8 cellular contexts compared by ENCODE assay signal in the genomic region with DNA sequence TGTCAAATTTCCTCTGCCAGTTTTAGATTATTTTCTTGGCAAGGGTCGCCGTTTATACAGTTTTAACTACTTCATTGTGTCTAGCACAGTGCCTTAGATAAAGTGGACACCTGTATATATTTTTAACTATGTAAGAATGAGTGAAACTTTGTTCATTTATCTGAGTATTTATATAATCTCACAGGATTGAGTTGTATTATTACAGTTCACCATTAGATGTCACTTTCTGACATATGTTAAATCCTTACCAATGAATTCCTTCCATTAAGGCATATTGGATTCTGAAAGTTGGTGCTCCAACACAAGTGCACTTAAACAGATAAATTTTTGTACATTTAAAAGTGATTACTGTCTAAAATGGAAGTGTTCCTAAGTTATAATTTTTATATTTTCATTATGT. TPM values are rescaled to one million over a fixed set of nuclear protein-coding genes. Genes with fewer than 3 reads are reported as not detected.
DNase-seq lines count a peak whose midpoint lies in the region; ATAC-seq and TF ChIP-seq lines count a peak whose summit lies in the region.

No MANE protein-coding gene starts in this region.

- no peak overlapping the region for H3K4me3 Mint-ChIP-seq in activated CD8-positive, alpha-beta T cell treated with anti-CD3 and anti-CD28 coated beads for 36 hours
- H3K4me3 Mint-ChIP-seq in activated CD8-positive, alpha-beta T cell treated with anti-CD3 and anti-CD28 coated beads, Interleukin-2, amount 10 ng/mL, durations not matched to agents 7 days and 5 days: no peak overlapping the region

- WGBS in transverse colon (ENCODE audit: low coverage in 1 of 2), 2 donors: 35 to 43% methylated on average over 2 of the region's 2 CpGs

- H3K4me1 ChIP-seq in Panc1 (ENCODE audit: control insufficient read depth, insufficient read depth, low read length): no peaks in the 10 kb centered on the region
- peaks cover 0 to 7% (median 0%) of the 10 kb centered on the region in 4 donors for H3K4me1 ChIP-seq in transverse colon

- H3K27me3 Mint-ChIP-seq in activated CD8-positive, alpha-beta T cell treated with anti-CD3 and anti-CD28 coated beads for 36 hours: no peaks in the 10 kb centered on the region
- no peaks in the 10 kb centered on the region for H3K27me3 Mint-ChIP-seq in activated CD8-positive, alpha-beta T cell treated with anti-CD3 and anti-CD28 coated beads, Interleukin-2, amount 10 ng/mL, durations not matched to agents 7 days and 5 days (ENCODE audit: low read depth)

- DNase-seq in activated CD8-positive, alpha-beta T cell treated with anti-CD3 and anti-CD28 coated beads for 36 hours: no peak
- DNase-seq in activated CD8-positive, alpha-beta T cell treated with anti-CD3 and anti-CD28 coated beads, Interleukin-2, amount 10 ng/mL, durations not matched to agents 7 days and 5 days: no peak
- DNase-seq in Panc1 (ENCODE audit: low read depth, low spot score): peak; percentile 4
- DNase-seq in fibroblast of villous mesenchyme (ENCODE audit: low read depth): peak; percentile 54
- DNase-seq in transverse colon: no peak
- no peak for DNase-seq in substantia nigra (lab: John Stamatoyannopoulos, UW)
- no peak for DNase-seq in NCI-H1930 (lab: John Stamatoyannopoulos, UW)

- peaks cover 20% of the 10 kb centered on the region for H3K4me1 Mint-ChIP-seq in activated CD8-positive, alpha-beta T cell treated with anti-CD3 and anti-CD28 coated beads for 36 hours (ENCODE audit: low read depth)
- H3K4me1 Mint-ChIP-seq in activated CD8-positive, alpha-beta T cell treated with anti-CD3 and anti-CD28 coated beads, Interleukin-2, amount 10 ng/mL, durations not matched to agents 7 days and 5 days (ENCODE audit: low read depth): peaks cover 8% of the 10 kb centered on the region

- TF ChIP-seq CTCF in activated CD8-positive, alpha-beta T cell treated with anti-CD3 and anti-CD28 coated beads for 36 hours (IDR thresholded peaks at IDR 0.05): peak; percentile 75
- TF ChIP-seq CTCF in Panc1 (IDR thresholded peaks at IDR 0.05) (peak; percentile 29; the same call in 1 of the 2 replicates), fibroblast of villous mesenchyme (IDR thresholded peaks at IDR 0.05; ENCODE audit: insufficient read depth, low read depth, low read length) (peak; percentile 24), transverse colon (IDR thresholded peaks at IDR 0.05) (peak; percentile 14 to 38 (median 31))

- intact Hi-C loops in activated CD8-positive, alpha-beta T cell treated with anti-CD3 and anti-CD28 coated beads for 36 hours (cut with micrococcal nuclease): no loop called here
- intact Hi-C loops in Panc1 (cut with micrococcal nuclease; ENCODE audit: unreplicated experiment): no loop called here
- intact Hi-C loops in transverse colon (cut with DNase I; ENCODE audit: low total_unique reads): no loop called here

- POLR2A ChIA-PET in activated CD8-positive, alpha-beta T cell treated with anti-CD3 and anti-CD28 coated beads for 36 hours (lab: Charles Lee): no interaction called here
- POLR2A ChIA-PET in activated CD8-positive, alpha-beta T cell treated with anti-CD3 and anti-CD28 coated beads, Interleukin-2, amount 10 ng/mL, durations not matched to agents 7 days and 5 days (lab: Charles Lee): no interaction called here
- POLR2A ChIA-PET in Panc1 (lab: Charles Lee): no interaction called here

- peaks cover 2% of the 10 kb centered on the region for H3K9me3 Mint-ChIP-seq in activated CD8-positive, alpha-beta T cell treated with anti-CD3 and anti-CD28 coated beads for 36 hours
- H3K9me3 Mint-ChIP-seq in activated CD8-positive, alpha-beta T cell treated with anti-CD3 and anti-CD28 coated beads, Interleukin-2, amount 10 ng/mL, durations not matched to agents 7 days and 5 days (ENCODE audit: insufficient read depth): no peaks in the 10 kb centered on the region

- in situ Hi-C loops in Panc1 (cut with HindIII; ENCODE audit: low pct_unique_long_range_greater_than_20kb, low sequenced_read_pairs): no loop called here
- in situ Hi-C loops in transverse colon (cut with MboI; ENCODE audit: low pct_ligation_motif_present in 1 of 4, low pct_unique_long_range_greater_than_20kb in 1 of 4, low sequenced_read_pairs in 3 of 4): no loop called here

- H3K27ac ChIP-seq in Panc1 (ENCODE audit: low read length) (no peak overlapping the region), transverse colon (no peak overlapping the region), substantia nigra (ENCODE audit: low read depth, low read length, poor library complexity, severe bottlenecking) (no peak overlapping the region)

- H3K36me3 ChIP-seq in Panc1 (ENCODE audit: control insufficient read depth, insufficient read depth, low read length) (no peaks in the 10 kb centered on the region; the same call in 1 of the 2 replicates), transverse colon (peaks cover 0 to 16% (median 7%) of the 10 kb centered on the region in 4 donors)

- TF ChIP-seq EP300 in transverse colon (IDR thresholded peaks at IDR 0.05; ENCODE audit: low read depth): no peak

- TF ChIP-seq POLR2A in transverse colon (IDR thresholded peaks at IDR 0.05): no peak

- peaks cover 15% of the 10 kb centered on the region for H3K36me3 Mint-ChIP-seq in activated CD8-positive, alpha-beta T cell treated with anti-CD3 and anti-CD28 coated beads for 36 hours (ENCODE audit: low read depth)
- peaks cover 21% of the 10 kb centered on the region for H3K36me3 Mint-ChIP-seq in activated CD8-positive, alpha-beta T cell treated with anti-CD3 and anti-CD28 coated beads, Interleukin-2, amount 10 ng/mL, durations not matched to agents 7 days and 5 days (ENCODE audit: low read depth)

- no peak overlapping the region for H3K4me3 ChIP-seq in Panc1 (ENCODE audit: low read depth in 2 of 2, low read length in 2 of 2)
- no peak overlapping the region for H3K4me3 ChIP-seq in fibroblast of villous mesenchyme (ENCODE audit: low read depth, low read length)
- no peak overlapping the region for H3K4me3 ChIP-seq in transverse colon

- H3K9me3 ChIP-seq in Panc1 (ENCODE audit: control insufficient read depth, insufficient read depth, low read depth, low read length): no peaks in the 10 kb centered on the region
- H3K9me3 ChIP-seq in transverse colon: no peaks in the 10 kb centered on the region

- no peak overlapping the region for H3K27ac Mint-ChIP-seq in activated CD8-positive, alpha-beta T cell treated with anti-CD3 and anti-CD28 coated beads for 36 hours
- no peak overlapping the region for H3K27ac Mint-ChIP-seq in activated CD8-positive, alpha-beta T cell treated with anti-CD3 and anti-CD28 coated beads, Interleukin-2, amount 10 ng/mL, durations not matched to agents 7 days and 5 days

- ATAC-seq in activated CD8-positive, alpha-beta T cell treated with anti-CD3 and anti-CD28 coated beads for 36 hours: no peak
- no peak for ATAC-seq in activated CD8-positive, alpha-beta T cell treated with anti-CD3 and anti-CD28 coated beads, Interleukin-2, amount 10 ng/mL, durations not matched to agents 7 days and 5 days
- no peak for ATAC-seq in Panc1
- no peak for ATAC-seq in HG02763 (IDR thresholded peaks at IDR 0.05; ENCODE audit: unreplicated experiment)

- H3K27me3 ChIP-seq in Panc1 (ENCODE audit: control insufficient read depth, insufficient read depth, low read length) (no peaks in the 10 kb centered on the region), transverse colon (no peaks in the 10 kb centered on the region)

- CTCF ChIA-PET in activated CD8-positive, alpha-beta T cell treated with anti-CD3 and anti-CD28 coated beads for 36 hours (lab: Charles Lee): no interaction called here
- CTCF ChIA-PET in activated CD8-positive, alpha-beta T cell treated with anti-CD3 and anti-CD28 coated beads, Interleukin-2, amount 10 ng/mL, durations not matched to agents 7 days and 5 days (lab: Charles Lee): no interaction called here
- CTCF ChIA-PET in Panc1 (lab: Charles Lee): no interaction called here

- no TSS peak for BruUV-seq in Panc1 (replicated peaks; lab: Mats Ljungman, UMichigan)

RNA-seq across cellular contexts. Expression of gene ZMYND11, which starts 43.0 kb away (rescaled TPM):
- 10 to 100 TPM; 14.9 to 16.8 TPM for total RNA-seq in activated CD8-positive, alpha-beta T cell treated with anti-CD3 and anti-CD28 coated beads for 36 hours
- 10 to 100 TPM; 41.3 to 42.0 TPM for total RNA-seq in activated CD8-positive, alpha-beta T cell treated with anti-CD3 and anti-CD28 coated beads, Interleukin-2, amount 10 ng/mL, durations not matched to agents 7 days and 5 days
- 37.5 TPM for total RNA-seq in Panc1 (2021; ENCODE audit: unreplicated experiment)
- polyA plus RNA-seq in Panc1 (2012; ENCODE audit: insufficient read length): 21.7 TPM
- 46.4 and 53.5 TPM in 2 replicates for total RNA-seq in fibroblast of villous mesenchyme
- 10 to 100 TPM; 41.1 to 69.1 (median 54.2) TPM for total RNA-seq in transverse colon

Comparison
In these comparisons a context has a peak if more than half of its experiments do, and no peak if none do; other contexts are left out.
1. DNase-seq: peak in Panc1 (single experiment) and fibroblast of villous mesenchyme (single experiment); none in activated CD8-positive, alpha-beta T cell treated with anti-CD3 and anti-CD28 coated beads for 36 hours (single experiment), activated CD8-positive, alpha-beta T cell treated with anti-CD3 and anti-CD28 coated beads, Interleukin-2, amount 10 ng/mL, durations not matched to agents 7 days and 5 days (single experiment), transverse colon (single experiment), substantia nigra (0 of 49) and NCI-H1930 (0 of 2).
2. CTCF ChIP-seq: peak in every context shown above with its lines; median percentile 75 in activated CD8-positive, alpha-beta T cell treated with anti-CD3 and anti-CD28 coated beads for 36 hours; 31 in transverse colon; 29 in Panc1; 24 in fibroblast of villous mesenchyme.